ENCODE assay signal across 2 cellular contexts in genomic region chr21:29613877-29614276, GRCh38.
TF ChIP-seq lines count a peak whose summit lies in the region.

No MANE protein-coding gene starts in this region.

TF ChIP-seq in K562, 482 proteins besides CTCF, POLR2A, EP300 and RAD21:
- TF ChIP-seq ATF2 (CRISPR knock-in tag; IDR thresholded peaks at IDR 0.05) (no peak), NFIC (IDR thresholded peaks at IDR 0.05) (0 out of 2 replicates have a peak, but pooled peaks have one; percentile 13), CBFA2T2 (conservative IDR thresholded peaks at IDR 0.05) (peak; percentile 36; the same call in 1 of the 2 replicates), GATAD2B (IDR thresholded peaks at IDR 0.05; ENCODE audit: borderline replicate concordance) (peak; percentile 55; the same call in 1 of the 2 replicates), ARID1B (IDR thresholded peaks at IDR 0.05) (peak; percentile 72), LCOR (CRISPR knock-in tag; IDR thresholded peaks at IDR 0.05) (no peak), TCF3 (CRISPR knock-in tag; IDR thresholded peaks at IDR 0.05) (peak; percentile 59), CREB1 (IDR thresholded peaks at IDR 0.05) (no peak), CREB1 (CRISPR knock-in tag; IDR thresholded peaks at IDR 0.05) (no peak), SRSF3 (IDR thresholded peaks at IDR 0.05; ENCODE audit: insufficient read depth, low read length) (no peak), CBFA2T3 (IDR thresholded peaks at IDR 0.05) (peak; percentile 68), NCOR1 (IDR thresholded peaks at IDR 0.05) (peak; percentile 5; the same call in 1 of the 2 replicates), VEZF1 (CRISPR knock-in tag; IDR thresholded peaks at IDR 0.05) (0 out of 2 replicates have a peak, but pooled peaks have one; percentile 20), SMARCA4 (IDR thresholded peaks at IDR 0.05) (0 out of 2 replicates have a peak, but pooled peaks have one; percentile 16), MXI1 (IDR thresholded peaks at IDR 0.05; ENCODE audit: low read depth, low read length) (no peak), TAL1 (IDR thresholded peaks at IDR 0.05) (peak; percentile 33; the same call in 1 of the 2 replicates), TEAD4 (IDR thresholded peaks at IDR 0.05; ENCODE audit: low read length) (peak; percentile 37), TEAD4 (CRISPR knock-in tag; IDR thresholded peaks at IDR 0.05; ENCODE audit: borderline replicate concordance) (no peak), HDAC1 (IDR thresholded peaks at IDR 0.05) (no peak), DPF2 (IDR thresholded peaks at IDR 0.05) (peak; percentile 18; the same call in 1 of the 2 replicates)

TF ChIP-seq in H1, 55 proteins besides CTCF, POLR2A, EP300 and RAD21:
- TF ChIP-seq SUZ12 (IDR thresholded peaks at IDR 0.05; ENCODE audit: low read length): no peak
